Comparison of ENCODE assay signal across 8 cellular contexts in genomic region chr19:19034204-19034624, GRCh38. TPM values are rescaled to one million over a fixed set of nuclear protein-coding genes. Genes with fewer than 3 reads are reported as not detected.
DNase-seq lines count a peak whose midpoint lies in the region; ATAC-seq and TF ChIP-seq lines count a peak whose summit lies in the region.

No MANE protein-coding gene starts in this region.

- no peak for DNase-seq in AG04450 (ENCODE audit: low read depth, low spot score)
- DNase-seq in Karpas-422 = peak; percentile 92
- peak; percentile 91 for DNase-seq in RWPE1 (ENCODE audit: low spot score)
- peak; percentile 43 for DNase-seq in fibroblast of the aortic adventitia (ENCODE audit: low read depth)
- DNase-seq in omental fat pad (ENCODE audit: low spot score) = no peak
- peak; percentile 42 to 55 for DNase-seq in thyroid gland

- H3K27me3 Mint-ChIP-seq in activated T-helper 17 cell treated with anti-CD3 and anti-CD28 coated beads, Interleukin-2, amount 50 U/mL, for 72 hours = no peaks in the 10 kb centered on the region

- peak overlapping the region; percentile 100 for H3K9ac ChIP-seq in Karpas-422 (ENCODE audit: low read length)

- POLR2A ChIA-PET in AG04450 (lab: Yijun Ruan, JAX) (interaction anchor here (0.5 kb wide), 1 partner anchor 79 kb away, joined by 5 read pairs; no protein-coding TSS in a partner anchor), RWPE1 (lab: Yijun Ruan, JAX; ENCODE audit: low non-redundant PET) (no interaction called here)

- peak overlapping the region; percentile 85 for H3K4me3 ChIP-seq in AG04450 (ENCODE audit: low read depth, low read length)
- H3K4me3 ChIP-seq in Karpas-422 (ENCODE audit: low read length) = peak overlapping the region; percentile 99
- H3K4me3 ChIP-seq in fibroblast of the aortic adventitia (ENCODE audit: low read depth, low read length) = peak overlapping the region; percentile 89
- peak overlapping the region in 2 of 3 donors; percentile 57 to 75 for H3K4me3 ChIP-seq in thyroid gland (replicated peaks in 1 of 3)

- TF ChIP-seq POLR2A in thyroid gland (IDR thresholded peaks at IDR 0.05) = no peak

- H3K79me2 ChIP-seq in Karpas-422 (ENCODE audit: low read length) = peaks cover 80% of the 10 kb centered on the region

- peak overlapping the region; percentile 94 for H3K4me2 ChIP-seq in Karpas-422 (ENCODE audit: low read depth, low read length, poor library complexity, severe bottlenecking)

- H3K36me3 ChIP-seq in Karpas-422 (ENCODE audit: insufficient read depth, low read length) = peaks cover 12% of the 10 kb centered on the region
- H3K36me3 ChIP-seq in thyroid gland = peaks cover 0 to 3% of the 10 kb centered on the region in 2 donors

- H3K27ac Mint-ChIP-seq in activated T-helper 17 cell treated with anti-CD3 and anti-CD28 coated beads, Interleukin-2, amount 50 U/mL, for 72 hours = peak overlapping the region; percentile 91

- peaks cover 6% of the 10 kb centered on the region; the same call in 1 of the 2 replicates for H3K9me3 ChIP-seq in AG04450 (ENCODE audit: control insufficient read depth, insufficient read depth, low read length)
- no peaks in the 10 kb centered on the region for H3K9me3 ChIP-seq in Karpas-422 (ENCODE audit: low read length)
- no peaks in the 10 kb centered on the region for H3K9me3 ChIP-seq in thyroid gland

- CTCF ChIA-PET in AG04450 (lab: Charles Lee) (no interaction called here), RWPE1 (lab: Yijun Ruan, JAX) (no interaction called here)

- H3K4me3 Mint-ChIP-seq in activated T-helper 17 cell treated with anti-CD3 and anti-CD28 coated beads, Interleukin-2, amount 50 U/mL, for 72 hours = peak overlapping the region; percentile 96

- H3K36me3 Mint-ChIP-seq in activated T-helper 17 cell treated with anti-CD3 and anti-CD28 coated beads, Interleukin-2, amount 50 U/mL, for 72 hours (ENCODE audit: low read depth) = peaks cover 65% of the 10 kb centered on the region

- H3K27me3 ChIP-seq in AG04450 (ENCODE audit: control insufficient read depth, insufficient read depth, low read length) (no peaks in the 10 kb centered on the region), Karpas-422 (ENCODE audit: low read length) (no peaks in the 10 kb centered on the region), thyroid gland (no peaks in the 10 kb centered on the region)

- H3K27ac ChIP-seq in AG04450 (ENCODE audit: low read depth, low read length) (peak overlapping the region; percentile 82), Karpas-422 (ENCODE audit: low read length) (peak overlapping the region; percentile 95), RWPE1 (peak overlapping the region; percentile 92), thyroid gland (peak overlapping the region in 1 of 3 donors; percentile 97)

- H3K9me2 ChIP-seq in Karpas-422 (replicated peaks; ENCODE audit: insufficient read depth, low read length) = no peaks in the 10 kb centered on the region

- H3K9me3 Mint-ChIP-seq in activated T-helper 17 cell treated with anti-CD3 and anti-CD28 coated beads, Interleukin-2, amount 50 U/mL, for 72 hours = no peaks in the 10 kb centered on the region

- H3K4me1 ChIP-seq in Karpas-422 (ENCODE audit: low read length) (peaks cover 28% of the 10 kb centered on the region), thyroid gland (peaks cover 11 to 28% of the 10 kb centered on the region in 2 donors)

- WGBS in thyroid gland, 2 donors = 6 to 8% methylated on average over 10 of the region's 10 CpGs

- peaks cover 17% of the 10 kb centered on the region for H3K4me1 Mint-ChIP-seq in activated T-helper 17 cell treated with anti-CD3 and anti-CD28 coated beads, Interleukin-2, amount 50 U/mL, for 72 hours

- no peak for TF ChIP-seq CTCF in AG04450 (IDR thresholded peaks at IDR 0.05; ENCODE audit: low read depth, low read length)
- TF ChIP-seq CTCF in RWPE1 (conservative IDR thresholded peaks at IDR 0.05; ENCODE audit: low read depth) = no peak
- no peak for TF ChIP-seq CTCF in fibroblast of the aortic adventitia (IDR thresholded peaks at IDR 0.05; ENCODE audit: insufficient read depth, low read length)
- no peak for TF ChIP-seq CTCF in omental fat pad (IDR thresholded peaks at IDR 0.05)
- TF ChIP-seq CTCF in thyroid gland (IDR thresholded peaks at IDR 0.05) = no peak

- ATAC-seq in GM18870 (IDR thresholded peaks at IDR 0.05; ENCODE audit: unreplicated experiment) (peak; percentile 33), omental fat pad (ENCODE audit: low FRiP score) (peak; percentile 51)
- peak; percentile 69 for ATAC-seq in activated T-helper 17 cell treated with anti-CD3 and anti-CD28 coated beads, Interleukin-2, amount 50 U/mL, for 72 hours (replicated peaks)

- H4K20me1 ChIP-seq in Karpas-422 (ENCODE audit: insufficient read depth, low read depth, low read length) = peaks cover 17% of the 10 kb centered on the region

- peak overlapping the region; percentile 19; the same call in 1 of the 2 replicates for H2AFZ ChIP-seq in Karpas-422 (ENCODE audit: low read length)

- intact Hi-C loops in thyroid gland (cut with DNase I) = no loop called here

RNA-seq across cellular contexts. Expression of gene ARMC6, which starts 0.8 kb away (rescaled TPM):
- polyA plus RNA-seq in AG04450 (2011; rRNA removed) = 18.9 and 26.4 TPM in 2 replicates
- 26.9 and 38.1 TPM in 2 replicates for polyA minus RNA-seq in AG04450 (2011; rRNA and poly(A)+ RNA removed)
- 25.1 and 43.6 TPM in 2 replicates for total RNA-seq in Karpas-422 (2014; rRNA removed; shearing (Covaris generic); ENCODE audit: low replicate concordance)
- 10 to 100 TPM; 19.6 to 44.4 TPM for total RNA-seq in activated T-helper 17 cell treated with anti-CD3 and anti-CD28 coated beads, Interleukin-2, amount 50 U/mL, for 72 hours
- total RNA-seq in fibroblast of the aortic adventitia (ENCODE audit: low replicate concordance) (29.6 and 30.1 TPM in 2 replicates), omental fat pad (10 to 100 TPM; 16.9 to 39.5 (median 25.4) TPM), thyroid gland (10 to 100 TPM; 33.1 to 60.0 (median 46.1) TPM)

RNA-seq across cellular contexts. Expression of gene SUGP2, which starts 0.9 kb away (rescaled TPM):
- polyA plus RNA-seq in AG04450 (2011; rRNA removed) = 39.2 and 44.2 TPM in 2 replicates
- polyA minus RNA-seq in AG04450 (2011; rRNA and poly(A)+ RNA removed) = 24.9 and 29.3 TPM in 2 replicates
- 71.7 and 74.1 TPM in 2 replicates for total RNA-seq in Karpas-422 (2014; rRNA removed; shearing (Covaris generic); ENCODE audit: low replicate concordance)
- 100 to 1,000 TPM; 120 to 128 TPM for total RNA-seq in activated T-helper 17 cell treated with anti-CD3 and anti-CD28 coated beads, Interleukin-2, amount 50 U/mL, for 72 hours
- 23.1 and 35.3 TPM in 2 replicates for total RNA-seq in fibroblast of the aortic adventitia (ENCODE audit: low replicate concordance)
- total RNA-seq in omental fat pad = 10 to 100 TPM; 30.3 to 54.5 (median 36.3) TPM
- 10 to 100 TPM; 70.3 to 93.5 (median 82.2) TPM for total RNA-seq in thyroid gland

RNA-seq across cellular contexts. Expression of gene SLC25A42, which starts 29.6 kb away (rescaled TPM):
- polyA plus RNA-seq in AG04450 (2011; rRNA removed) = 3.7 and 4.8 TPM in 2 replicates
- 4.8 and 8.8 TPM in 2 replicates for polyA minus RNA-seq in AG04450 (2011; rRNA and poly(A)+ RNA removed)
- total RNA-seq in Karpas-422 (2014; rRNA removed; shearing (Covaris generic); ENCODE audit: low replicate concordance) = 4.5 and 6.2 TPM in 2 replicates
- 10 to 100 TPM; 14.1 to 18.5 TPM for total RNA-seq in activated T-helper 17 cell treated with anti-CD3 and anti-CD28 coated beads, Interleukin-2, amount 50 U/mL, for 72 hours
- total RNA-seq in fibroblast of the aortic adventitia (ENCODE audit: low replicate concordance) (3.7 and 4.8 TPM in 2 replicates), omental fat pad (1 to 10 TPM; 4.7 to 9.9 (median 7.4) TPM), thyroid gland (10 to 100 TPM; 28.0 to 43.9 (median 33.9) TPM)

Comparison
In these comparisons a context has a peak if more than half of its experiments do, and no peak if none do; other contexts are left out.
1. DNase-seq: peak in Karpas-422 (single experiment), RWPE1 (single experiment), fibroblast of the aortic adventitia (single experiment) and thyroid gland (2 of 2); none in AG04450 (single experiment) and omental fat pad (single experiment).
2. Peak in every context shown above with its lines, with median percentiles within 50 percentile points of each other: H3K4me3 ChIP-seq and ATAC-seq.